ENCODE assay signal across 21 cellular contexts in genomic region chrX:109859673-109860072, GRCh38.
DNase-seq lines count a peak whose midpoint lies in the region; ATAC-seq, FAIRE-seq and TF ChIP-seq lines count a peak whose summit lies in the region.
"Had no signal": no experiment of that assay in that cellular context is flagged by ENCODE, and none has a peak within 500 bp of the region (broad histone marks: within the 10 kb centered on the region; RNA-seq: fewer than 3 reads in every experiment).

No MANE protein-coding gene starts in this region.

- no peak overlapping the region for H3K27ac Mint-ChIP-seq in astrocyte (ENCODE audit: unreplicated experiment)
- H3K27ac Mint-ChIP-seq in stimulated activated naive B cell treated with anti-CD40 and anti-IgM and Interleukin-4, amounts not matched to agents 10 μg/mL and 1 μg/mL and 100 μg/mL, for 72 hours, result peak overlapping the region; percentile 47
- H3K27ac Mint-ChIP-seq: CD4-positive, alpha-beta memory T cell; HFFc6 had no signal

- H4K20me1 ChIP-seq in Loucy (ENCODE audit: insufficient read depth, low read length, poor library complexity, severe bottlenecking) (no peaks in the 10 kb centered on the region), astrocyte (ENCODE audit: insufficient read depth, low read length) (no peaks in the 10 kb centered on the region)

- DNase-seq in SK-N-DZ (ENCODE audit: low spot score) (peak; percentile 17), astrocyte (ENCODE audit: low read depth) (no peak), SW 1271 (lab: John Stamatoyannopoulos, UW) (no peak), inferior parietal cortex (ENCODE audit: extremely low spot score) (no peak)
- no peak for DNase-seq in stimulated activated naive B cell treated with anti-CD40 and anti-IgM and Interleukin-4, amounts not matched to agents 10 μg/mL and 1 μg/mL and 100 μg/mL, for 72 hours
- DNase-seq in activated T-cell treated with anti-CD3 and anti-CD28 coated beads, Interleukin-2, amount 50 U/mL, for 1 hour, result no peak
- DNase-seq: BE2C; CD4-positive, alpha-beta memory T cell; COR-L47; DMS153; DMS79 treated with DMSO at 0.1 percent for 48 hours; EL; HFFc6; IMR-90 had no signal

- H3K27me3 Mint-ChIP-seq in astrocyte (ENCODE audit: low read depth, unreplicated experiment), result no peaks in the 10 kb centered on the region
- no peaks in the 10 kb centered on the region for H3K27me3 Mint-ChIP-seq in stimulated activated naive B cell treated with anti-CD40 and anti-IgM and Interleukin-4, amounts not matched to agents 10 μg/mL and 1 μg/mL and 100 μg/mL, for 72 hours
- H3K27me3 Mint-ChIP-seq: CD4-positive, alpha-beta memory T cell had no signal

- no peak overlapping the region for H3K4me3 Mint-ChIP-seq in astrocyte (ENCODE audit: unreplicated experiment)
- H3K4me3 Mint-ChIP-seq in stimulated activated naive B cell treated with anti-CD40 and anti-IgM and Interleukin-4, amounts not matched to agents 10 μg/mL and 1 μg/mL and 100 μg/mL, for 72 hours, result no peak overlapping the region
- H3K4me3 Mint-ChIP-seq: CD4-positive, alpha-beta memory T cell; HFFc6 had no signal

- H3K9me2 ChIP-seq in Loucy (replicated peaks; ENCODE audit: low read depth, low read length), result no peaks in the 10 kb centered on the region

- H3K36me3 ChIP-seq in Loucy (ENCODE audit: insufficient read depth, low read length) (no peaks in the 10 kb centered on the region), astrocyte (ENCODE audit: insufficient read depth, low read length) (no peaks in the 10 kb centered on the region)
- H3K36me3 ChIP-seq: BE2C, HAP-1 had no signal

- H2AFZ ChIP-seq in Loucy (ENCODE audit: low read length) (no peak overlapping the region), astrocyte (ENCODE audit: low read depth, low read length) (no peak overlapping the region)

- H3K27me3 ChIP-seq in Loucy (ENCODE audit: insufficient read depth, low read length, poor library complexity, severe bottlenecking) (no peaks in the 10 kb centered on the region), astrocyte (ENCODE audit: insufficient read depth, low read length) (no peaks in the 10 kb centered on the region)
- H3K27me3 ChIP-seq: BE2C had no signal

- H3K79me2 ChIP-seq in Loucy (ENCODE audit: insufficient read depth, low read length) (no peaks in the 10 kb centered on the region), astrocyte (ENCODE audit: insufficient read depth, low read length) (no peaks in the 10 kb centered on the region)

- H3K27ac ChIP-seq in astrocyte (ENCODE audit: low read depth, low read length), result no peak overlapping the region
- H3K27ac ChIP-seq: A549, C4-2B had no signal

- no peak overlapping the region for H3K9ac ChIP-seq in Loucy (ENCODE audit: low read depth, low read length, poor library complexity, severe bottlenecking)
- H3K9ac ChIP-seq in astrocyte (ENCODE audit: low read length), result no peak overlapping the region

- H3K4me1 ChIP-seq in Loucy (ENCODE audit: insufficient read depth, low read length, poor library complexity, severe bottlenecking), result peaks cover 28% of the 10 kb centered on the region
- peaks cover 9% of the 10 kb centered on the region for H3K4me1 ChIP-seq in astrocyte (ENCODE audit: insufficient read depth, low read length)
- H3K4me1 ChIP-seq: BE2C had no signal

- no peaks in the 10 kb centered on the region for H3K9me3 Mint-ChIP-seq in astrocyte (ENCODE audit: unreplicated experiment)
- no peaks in the 10 kb centered on the region for H3K9me3 Mint-ChIP-seq in stimulated activated naive B cell treated with anti-CD40 and anti-IgM and Interleukin-4, amounts not matched to agents 10 μg/mL and 1 μg/mL and 100 μg/mL, for 72 hours
- H3K9me3 Mint-ChIP-seq: CD4-positive, alpha-beta memory T cell; HFFc6 had no signal

- H3K4me1 Mint-ChIP-seq in astrocyte (ENCODE audit: low read depth, unreplicated experiment), result no peaks in the 10 kb centered on the region
- no peaks in the 10 kb centered on the region for H3K4me1 Mint-ChIP-seq in stimulated activated naive B cell treated with anti-CD40 and anti-IgM and Interleukin-4, amounts not matched to agents 10 μg/mL and 1 μg/mL and 100 μg/mL, for 72 hours

- H3K4me3 ChIP-seq in Loucy (ENCODE audit: low read length, poor library complexity, severe bottlenecking) (peak overlapping the region; percentile 20), astrocyte (ENCODE audit: insufficient read depth, low read depth, low read length) (no peak overlapping the region)
- H3K4me3 ChIP-seq: A549, HAP-1 had no signal

- TF ChIP-seq CTCF in Loucy (conservative IDR thresholded peaks at IDR 0.05; ENCODE audit: low read length) (no peak), astrocyte (IDR thresholded peaks at IDR 0.05; ENCODE audit: insufficient read depth, low read depth, low read length) (no peak)

- ATAC-seq in stimulated activated naive B cell treated with anti-CD40 and anti-IgM and Interleukin-4, amounts not matched to agents 10 μg/mL and 1 μg/mL and 100 μg/mL, for 72 hours (replicated peaks), result no peak
- ATAC-seq: A549 had no signal

- H3K9me3 ChIP-seq in Loucy (ENCODE audit: insufficient read depth, low read depth, low read length), result no peaks in the 10 kb centered on the region
- no peaks in the 10 kb centered on the region for H3K9me3 ChIP-seq in astrocyte (ENCODE audit: insufficient read depth, low read depth, low read length)
- H3K9me3 ChIP-seq: A549, BE2C, HAP-1 had no signal

- H3K4me2 ChIP-seq in Loucy (ENCODE audit: low read depth, low read length, poor library complexity, severe bottlenecking) (peak overlapping the region; percentile 45), astrocyte (ENCODE audit: low read length) (no peak overlapping the region)
- H3K4me2 ChIP-seq: A549 had no signal

- peak; percentile 47 for FAIRE-seq in astrocyte (lab: Jason Lieb, UNC)
- FAIRE-seq: A549, D721Med, G401.6, H1 had no signal

- H3K36me3 Mint-ChIP-seq in astrocyte (ENCODE audit: low read depth, unreplicated experiment), result no peaks in the 10 kb centered on the region
- no peaks in the 10 kb centered on the region for H3K36me3 Mint-ChIP-seq in stimulated activated naive B cell treated with anti-CD40 and anti-IgM and Interleukin-4, amounts not matched to agents 10 μg/mL and 1 μg/mL and 100 μg/mL, for 72 hours
- H3K36me3 Mint-ChIP-seq: CD4-positive, alpha-beta memory T cell had no signal

- no peaks in the 10 kb centered on the region for H3F3A ChIP-seq in Loucy (ENCODE audit: low read depth)
